8 cellular contexts compared by ENCODE assay signal in the genomic region with DNA sequence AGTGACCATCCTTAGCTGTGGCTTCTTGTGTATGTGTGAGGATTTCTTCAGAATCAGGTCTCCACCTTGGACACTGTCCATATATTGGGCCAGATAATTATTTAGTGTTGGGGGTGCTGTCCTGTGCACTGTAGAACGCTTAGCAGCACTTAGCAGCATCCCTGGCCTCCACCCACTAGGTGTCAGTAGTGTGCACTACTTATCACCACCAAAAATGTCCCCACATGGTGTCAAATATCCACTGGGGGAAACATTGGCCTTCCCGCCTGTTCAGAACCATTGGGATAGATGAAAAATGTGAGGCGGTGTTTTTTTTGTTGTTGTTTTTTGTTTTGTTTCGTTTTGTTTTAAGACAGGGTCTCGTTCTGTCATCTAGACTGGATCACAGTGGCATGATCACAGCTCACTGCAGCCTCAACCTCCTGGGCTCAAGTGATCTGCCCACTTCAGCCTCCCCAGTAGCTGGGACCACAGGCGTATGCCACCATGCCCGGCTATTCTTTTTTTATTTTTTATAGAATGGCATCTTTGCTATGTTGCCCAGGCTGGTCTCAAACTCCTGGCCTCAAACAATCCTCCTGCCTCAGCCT.
A peak's percentile ranks its signal among the peaks of the same experiment; 100 is the strongest.
DNase-seq lines count a peak whose midpoint lies in the region; ATAC-seq and TF ChIP-seq lines count a peak whose summit lies in the region.

No MANE protein-coding gene starts in this region.

- no peaks in the 10 kb centered on the region for H3K27me3 ChIP-seq in left lung

- H3K9me3 ChIP-seq in left lung = no peaks in the 10 kb centered on the region

- no peak overlapping the region for H3K27ac ChIP-seq in VCaP
- H3K27ac ChIP-seq in left lung = no peak overlapping the region

- ATAC-seq in GM19324 (IDR thresholded peaks at IDR 0.05; ENCODE audit: low FRiP score, unreplicated experiment) = peak; percentile 76
- peak; percentile 89 for ATAC-seq in HG03354 (IDR thresholded peaks at IDR 0.05; ENCODE audit: poor library complexity, severe bottlenecking, unreplicated experiment)
- ATAC-seq in left lung = peak; percentile 45

- H3K36me3 ChIP-seq in left lung = no peaks in the 10 kb centered on the region

- TF ChIP-seq CTCF in VCaP (conservative IDR thresholded peaks at IDR 0.05) (peak; percentile 58), left lung (IDR thresholded peaks at IDR 0.05) (peak in 1 of 2 donors; percentile 35)

- no peak overlapping the region for H3K4me3 ChIP-seq in left lung

- H3K4me1 ChIP-seq in left lung = no peaks in the 10 kb centered on the region

- DNase-seq in CD1c-positive myeloid dendritic cell (ENCODE audit: extremely low spot score) = peak; percentile 44
- no peak for DNase-seq in left lung
- no peak for DNase-seq in NCI-H1436 (lab: John Stamatoyannopoulos, UW)
- no peak for DNase-seq in HK-2 (ENCODE audit: unreplicated experiment)
- no peak for DNase-seq in UCSD-AML1 (lab: John Stamatoyannopoulos, UW; ENCODE audit: unreplicated experiment)

- intact Hi-C loops in left lung (cut with DNase I) = no loop called here
